In genomic region chr3:189688296-189688695, GRCh38 we compare ENCODE assay signal across 1 cellular context.
TF ChIP-seq lines count a peak whose summit lies in the region.

No MANE protein-coding gene starts in this region.

TF ChIP-seq in H1, 55 proteins besides CTCF, POLR2A, EP300 and RAD21 (continued from another document):
- TF ChIP-seq CHD7 (IDR thresholded peaks at IDR 0.05; ENCODE audit: insufficient replicate concordance, low read length) = no peak
- TF ChIP-seq SP1 (IDR thresholded peaks at IDR 0.05; ENCODE audit: low read depth, low read length) = no peak
- no peak for TF ChIP-seq KDM5A (IDR thresholded peaks at IDR 0.05; ENCODE audit: low read length)
- TF ChIP-seq CBX8 (IDR thresholded peaks at IDR 0.05; ENCODE audit: borderline replicate concordance, low read depth, low read length) = no peak
- TF ChIP-seq NANOG (IDR thresholded peaks at IDR 0.05; ENCODE audit: insufficient read depth, low read depth, low read length, poor library complexity, severe bottlenecking) = no peak
- TF ChIP-seq CBX5 (IDR thresholded peaks at IDR 0.05; ENCODE audit: low read depth, low read length) = no peak
- TF ChIP-seq POU5F1 (IDR thresholded peaks at IDR 0.05; ENCODE audit: low read depth, low read length) = no peak
- TF ChIP-seq SP4 (IDR thresholded peaks at IDR 0.05; ENCODE audit: low read length) = no peak
- TF ChIP-seq RBBP5 (IDR thresholded peaks at IDR 0.05; ENCODE audit: borderline replicate concordance, low read depth, low read length) = no peak
- TF ChIP-seq POLR2AphosphoS5 (IDR thresholded peaks at IDR 0.05; ENCODE audit: low read depth, low read length) = no peak
- TF ChIP-seq KDM1A (IDR thresholded peaks at IDR 0.05; ENCODE audit: borderline replicate concordance, low read length) = no peak
- TF ChIP-seq CEBPB (IDR thresholded peaks at IDR 0.05; ENCODE audit: low read depth, low read length) = no peak
- TF ChIP-seq SAP30 (IDR thresholded peaks at IDR 0.05; ENCODE audit: insufficient read depth, insufficient replicate concordance, low read length) = no peak
- no peak for TF ChIP-seq RNF2 (IDR thresholded peaks at IDR 0.05; ENCODE audit: borderline replicate concordance, low read depth, low read length, missing control alignments, poor library complexity, severe bottlenecking)
TF ChIP-seq in H1: peak in this region for 0.
